ENCODE assay signal across 8 cellular contexts in the genomic region with DNA sequence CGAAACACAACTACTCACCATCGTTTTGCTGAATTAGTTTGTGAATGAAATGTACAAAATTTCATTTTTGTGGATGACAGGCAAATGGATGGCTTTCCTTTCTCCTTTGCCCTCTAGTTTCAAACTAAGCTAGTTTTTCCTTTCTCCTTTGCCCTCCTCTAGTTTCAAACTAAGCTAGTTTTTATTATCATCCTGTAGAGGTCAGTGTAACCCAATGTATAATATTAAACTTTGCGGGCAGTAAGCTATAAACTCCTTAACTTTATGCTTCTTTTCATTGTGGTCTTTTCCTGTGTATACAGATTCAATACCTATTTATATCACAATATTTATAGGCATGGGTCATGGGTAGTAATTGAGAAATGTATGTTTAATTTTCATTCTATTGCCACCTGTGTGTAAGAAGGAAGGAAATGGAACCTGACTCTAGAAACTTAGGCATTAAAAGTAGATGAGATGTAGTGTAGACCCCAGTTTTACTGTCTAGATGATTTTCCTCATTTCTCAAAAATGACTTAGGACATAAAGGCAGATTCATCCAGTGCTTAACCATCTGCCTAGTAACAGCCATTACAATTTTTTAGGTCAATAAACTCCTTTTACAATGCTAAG. TPM values are rescaled to one million over a fixed set of nuclear protein-coding genes. Genes with fewer than 3 reads are reported as not detected.
DNase-seq lines count a peak whose midpoint lies in the region; ATAC-seq, FAIRE-seq and TF ChIP-seq lines count a peak whose summit lies in the region.

No MANE protein-coding gene starts in this region.

- H3K9me3 Mint-ChIP-seq in HFFc6: no peaks in the 10 kb centered on the region

- H3K27ac ChIP-seq in C4-2B: no peak overlapping the region

- peak; percentile 79 for FAIRE-seq in RCC 7860 (lab: Jason Lieb, UNC)

- TF ChIP-seq CTCF in C4-2B (conservative IDR thresholded peaks at IDR 0.05) (peak; percentile 66), HFFc6 (IDR thresholded peaks at IDR 0.05) (peak; percentile 74)

- peaks cover 20% of the 10 kb centered on the region for H3K27me3 Mint-ChIP-seq in HFFc6 (ENCODE audit: insufficient read depth)

- DNase-seq in HFFc6: peak; percentile 43
- DNase-seq in RCC 7860 (ENCODE audit: low spot score): peak; percentile 53
- DNase-seq in fibroblast of the conjunctiva (ENCODE audit: low read depth): peak; percentile 34
- peak; percentile 12 for DNase-seq in stromal cell of bone marrow (ENCODE audit: low read depth)
- DNase-seq in activated CD8-positive, alpha-beta memory T cell treated with anti-CD3 and anti-CD28 coated beads, Interleukin-2, amount 50 U/mL, for 4 hours: no peak
- no peak for DNase-seq in activated CD4-positive, alpha-beta T cell treated with anti-CD3 and anti-CD28 coated beads, Interleukin-2, amount 50 U/mL, for 4 hours

- H3K4me3 Mint-ChIP-seq in HFFc6: no peak overlapping the region

- no peaks in the 10 kb centered on the region for H3K4me1 Mint-ChIP-seq in HFFc6 (ENCODE audit: low read depth)

- ATAC-seq in HG02588 (IDR thresholded peaks at IDR 0.05; ENCODE audit: unreplicated experiment): no peak

- H3K27ac Mint-ChIP-seq in HFFc6: no peak overlapping the region

- no peaks in the 10 kb centered on the region for H3K36me3 Mint-ChIP-seq in HFFc6 (ENCODE audit: low read depth)

RNA-seq across cellular contexts. Expression of gene MAP3K19, which starts 58.1 kb away (rescaled TPM):
- total RNA-seq in HFFc6 (2021; fragmentation: NEBNext Ultra II Directional; extraction: Animal tissue kit (Norgen Biotek cat#: 25700)): not detected

Comparison
In these comparisons a context has a peak if more than half of its experiments do, and no peak if none do; other contexts are left out.
1. DNase-seq: peak in HFFc6 (single experiment), RCC 7860 (single experiment), fibroblast of the conjunctiva (single experiment) and stromal cell of bone marrow (single experiment); none in activated CD8-positive, alpha-beta memory T cell treated with anti-CD3 and anti-CD28 coated beads, Interleukin-2, amount 50 U/mL, for 4 hours (single experiment) and activated CD4-positive, alpha-beta T cell treated with anti-CD3 and anti-CD28 coated beads, Interleukin-2, amount 50 U/mL, for 4 hours (0 of 2).